8 cellular contexts compared by ENCODE assay signal in the genomic region with DNA sequence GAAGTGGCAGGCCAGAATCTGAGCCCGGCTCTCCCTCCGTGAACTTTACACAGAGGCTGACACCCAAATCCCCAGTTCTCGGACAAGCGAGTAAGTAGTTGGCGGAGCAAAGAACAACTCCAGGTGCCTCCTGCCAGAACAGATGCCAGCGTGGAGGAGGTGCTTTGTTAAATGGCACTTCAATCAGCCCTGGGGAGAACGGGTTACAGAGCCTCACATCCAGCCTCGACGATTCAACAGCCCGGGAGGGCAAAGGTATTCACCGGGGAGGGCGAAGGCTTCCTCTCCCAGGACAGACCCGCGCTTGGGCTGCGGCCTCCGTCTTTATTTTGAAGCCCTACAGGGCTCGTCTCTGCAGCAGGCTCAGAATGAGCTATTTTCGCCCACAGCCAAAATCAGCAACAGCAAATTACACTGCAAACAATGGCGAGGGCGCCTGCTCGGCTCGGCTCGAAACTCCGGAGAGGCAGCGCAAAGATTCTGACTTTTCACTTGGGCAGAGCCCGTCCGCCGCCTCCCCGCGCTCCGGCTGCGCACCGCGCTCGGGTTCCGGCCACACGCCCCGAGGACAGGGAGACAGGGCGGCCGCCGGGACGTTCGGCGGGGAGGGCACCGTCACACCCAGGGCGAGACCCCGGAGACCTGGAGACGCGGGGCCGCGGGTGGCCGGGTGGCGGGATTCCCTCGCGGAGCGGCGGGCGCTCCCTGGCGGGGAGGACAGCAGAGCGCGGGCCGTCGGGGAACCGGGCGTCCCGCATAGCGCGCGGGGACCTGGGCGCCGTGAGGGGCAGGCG. TPM values are rescaled to one million over a fixed set of nuclear protein-coding genes. Genes with fewer than 3 reads are reported as not detected.
DNase-seq lines count a peak whose midpoint lies in the region; ATAC-seq and TF ChIP-seq lines count a peak whose summit lies in the region.

No MANE protein-coding gene starts in this region.

- no peaks in the 10 kb centered on the region for H3K27me3 Mint-ChIP-seq in MCF 10A (ENCODE audit: insufficient read depth, unreplicated experiment)

- H3K36me3 Mint-ChIP-seq in MCF 10A (ENCODE audit: insufficient read depth, unreplicated experiment): no peaks in the 10 kb centered on the region

- H3K9me3 ChIP-seq in A673 (ENCODE audit: low read depth, low read length, poor library complexity, severe bottlenecking) (no peaks in the 10 kb centered on the region), iPS-18c (ENCODE audit: control insufficient read depth, insufficient read depth, low read length) (no peaks in the 10 kb centered on the region), gastrocnemius medialis (no peaks in the 10 kb centered on the region)

- ATAC-seq in GM18519 (IDR thresholded peaks at IDR 0.05; ENCODE audit: low FRiP score, unreplicated experiment): peak; percentile 37
- ATAC-seq in HG03095 (IDR thresholded peaks at IDR 0.05; ENCODE audit: unreplicated experiment): peak; percentile 54
- ATAC-seq in gastrocnemius medialis: peak; percentile 51 to 64

- H3K27me3 ChIP-seq in A673 (replicated peaks; ENCODE audit: insufficient read depth, low read depth, low read length, poor library complexity) (peaks cover 41% of the 10 kb centered on the region), gastrocnemius medialis (no peaks in the 10 kb centered on the region)

- H3K36me3 ChIP-seq in A673 (ENCODE audit: insufficient read depth, low read length, poor library complexity, severe bottlenecking): no peaks in the 10 kb centered on the region
- H3K36me3 ChIP-seq in gastrocnemius medialis: no peaks in the 10 kb centered on the region

- H3K4me3 ChIP-seq in A673 (ENCODE audit: low read depth, low read length, poor library complexity, severe bottlenecking): peak overlapping the region; percentile 49
- H3K4me3 ChIP-seq in iPS-18c (ENCODE audit: insufficient read depth, low read depth, low read length): peak overlapping the region; percentile 77
- peak overlapping the region; percentile 72 to 97 (median 76) for H3K4me3 ChIP-seq in gastrocnemius medialis

- no peaks in the 10 kb centered on the region for H3K4me1 ChIP-seq in A673 (ENCODE audit: insufficient read depth, low read length, poor library complexity, severe bottlenecking)
- peaks cover 43 to 57% of the 10 kb centered on the region in 2 donors for H3K4me1 ChIP-seq in gastrocnemius medialis

- DNase-seq in A673 (ENCODE audit: low spot score) (no peak), SK-MEL-5 (ENCODE audit: low read depth, low spot score) (peak; percentile 7), MCF 10A (ENCODE audit: unreplicated experiment) (peak; percentile 20), gastrocnemius medialis (peak; percentile 55 to 60)
- DNase-seq in effector CD8-positive, alpha-beta T cell (lab: John Stamatoyannopoulos, UW): no peak

- no TSS peak for BruUV-seq in A673 (replicated peaks; lab: Mats Ljungman, UMichigan)
- TSS peak; percentile 18 for BruUV-seq in MCF 10A (replicated peaks; lab: Mats Ljungman, UMichigan)

- POLR2A ChIA-PET in A673 (lab: Charles Lee; ENCODE audit: low non-redundant PET) (no interaction called here), MCF 10A (lab: Yijun Ruan, JAX) (no interaction called here)

- no peak overlapping the region for H3K27ac ChIP-seq in A673 (ENCODE audit: low read depth, low read length, poor library complexity, severe bottlenecking)
- peak overlapping the region; percentile 87 to 98 (median 91) for H3K27ac ChIP-seq in gastrocnemius medialis

- CTCF ChIA-PET in A673 (lab: Charles Lee): no interaction called here
- CTCF ChIA-PET in MCF 10A (lab: Yijun Ruan, JAX): interaction anchor here (0.6 kb wide), 1 partner anchor 189 kb away, joined by 3 read pairs; no protein-coding TSS in a partner anchor

- intact Hi-C loops in A673 (cut with micrococcal nuclease; ENCODE audit: unreplicated experiment) (no loop called here), MCF 10A (cut with micrococcal nuclease) (loop anchor here (1.0 kb wide), 1 partner anchor 46 kb away; no protein-coding TSS in a partner anchor), gastrocnemius medialis (cut with DNase I; ENCODE audit: low total_unique reads) (loop anchor here (2.0 to 10.0 kb wide), 5 partner anchors 47 to 985 kb away; partner anchors contain the start of genes CEP83, FGD6 and VEZT)

- in situ Hi-C loops in SK-MEL-5 (cut with HindIII; ENCODE audit: low pct_unique_long_range_greater_than_20kb, low sequenced_read_pairs) (no loop called here), gastrocnemius medialis (cut with MboI; ENCODE audit: low sequenced_read_pairs in 4 of 4) (loop anchor here in 1 of 4 donors (5.0 kb wide), 2 partner anchors 52 to 63 kb away; no protein-coding TSS in a partner anchor)

- TF ChIP-seq CTCF in A673 (conservative IDR thresholded peaks at IDR 0.05; ENCODE audit: low read depth, low read length) (peak; percentile 22; the same call in 1 of the 2 replicates), MCF 10A (IDR thresholded peaks at IDR 0.05; ENCODE audit: unreplicated experiment) (peak; percentile 55), gastrocnemius medialis (IDR thresholded peaks at IDR 0.05 in 4 of 5, conservative IDR thresholded peaks at IDR 0.05 in 1 of 5) (peak; percentile 47 to 59 (median 54))

- H3K4me1 Mint-ChIP-seq in MCF 10A (ENCODE audit: insufficient read depth, unreplicated experiment): peaks cover 13% of the 10 kb centered on the region

- no peak overlapping the region for H3K27ac Mint-ChIP-seq in MCF 10A (ENCODE audit: low read depth, unreplicated experiment)

- peak in 1 of 2 donors; percentile 5 for TF ChIP-seq POLR2A in gastrocnemius medialis (IDR thresholded peaks at IDR 0.05)

- no peaks in the 10 kb centered on the region for H3K9me3 Mint-ChIP-seq in MCF 10A (ENCODE audit: unreplicated experiment)

- peak overlapping the region; percentile 74 for H3K4me3 Mint-ChIP-seq in MCF 10A (ENCODE audit: unreplicated experiment)

RNA-seq across cellular contexts. Expression of gene TMCC3, which starts 0.8 kb away (rescaled TPM):
- 0.24 and 0.49 TPM in 2 replicates for total RNA-seq in A673 (2021)
- 3.1 TPM in 2 replicates for total RNA-seq in SK-MEL-5 (2014; rRNA removed; shearing (Covaris generic))
- polyA plus RNA-seq in SK-MEL-5 (2015; cell fraction: cytosol; rRNA removed): 1.7 and 3.3 TPM in 2 replicates
- polyA plus RNA-seq in SK-MEL-5 (2015; cell fraction: nucleus; rRNA removed): 1.0 and 4.2 TPM in 2 replicates
- total RNA-seq in MCF 10A (2022): 1.9 and 7.0 TPM in 2 replicates
- total RNA-seq in gastrocnemius medialis: 10 to 100 TPM; 17.2 to 51.6 (median 39.5) TPM

Comparison
In these comparisons a context has a peak if more than half of its experiments do, and no peak if none do; other contexts are left out.
1. DNase-seq: peak in SK-MEL-5 (single experiment), MCF 10A (single experiment) and gastrocnemius medialis (2 of 2); none in A673 (single experiment) and effector CD8-positive, alpha-beta T cell (single experiment).
2. Peak in every context shown above with its lines, with median percentiles within 50 percentile points of each other: H3K4me3 ChIP-seq, CTCF ChIP-seq and ATAC-seq.